In the genomic region with DNA sequence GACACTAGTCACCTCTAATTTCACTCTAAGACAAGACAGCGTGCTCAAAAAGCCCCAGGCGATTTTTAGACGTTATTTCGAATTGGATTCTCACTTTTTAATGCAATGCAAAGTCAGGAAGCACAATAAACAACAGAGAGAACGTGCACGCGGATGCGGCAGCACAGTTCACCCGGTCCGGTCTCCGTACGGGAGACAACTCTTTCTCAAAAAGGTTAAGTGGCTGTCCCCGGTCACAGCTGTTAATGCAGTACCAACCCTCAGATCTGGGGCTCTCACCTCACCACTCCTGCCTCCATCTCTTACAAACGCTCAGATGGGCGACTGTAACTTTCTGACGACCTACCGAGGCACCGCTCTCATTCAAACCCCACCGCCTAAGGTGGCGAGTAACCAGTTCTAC, we compare ENCODE assay signal across 7 cellular contexts. TPM values are rescaled to one million over a fixed set of nuclear protein-coding genes. Genes with fewer than 3 reads are reported as not detected.
A peak's percentile ranks its signal among the peaks of the same experiment; 100 is the strongest.
DNase-seq lines count a peak whose midpoint lies in the region; ATAC-seq lines count a peak whose summit lies in the region.

No MANE protein-coding gene starts in this region.

- H3K4me3 Mint-ChIP-seq in activated T-helper 2 cell treated with anti-CD3 and anti-CD28 coated beads, Interferon-gamma antibody, Interleukin-2, Interleukin-4, amounts not matched to agents 10 μg/mL and 5 μg/mL and 100 μg/mL, durations not matched to agents 14 hours and 24 hours and 36 hours (ENCODE audit: low read depth), result peak overlapping the region; percentile 98

- intact Hi-C loops in activated T-helper 2 cell treated with anti-CD3 and anti-CD28 coated beads, Interferon-gamma antibody, Interleukin-2, Interleukin-4, amounts not matched to agents 10 μg/mL and 5 μg/mL and 100 μg/mL, durations not matched to agents 14 hours and 24 hours and 36 hours (cut with micrococcal nuclease), result loop anchor here (1.0 to 5.0 kb wide), 4 partner anchors 53 to 411 kb away; a partner anchor contains a TSS

- H3K27ac Mint-ChIP-seq in activated T-helper 2 cell treated with anti-CD3 and anti-CD28 coated beads, Interferon-gamma antibody, Interleukin-2, Interleukin-4, amounts not matched to agents 10 μg/mL and 5 μg/mL and 100 μg/mL, durations not matched to agents 14 hours and 24 hours and 36 hours, result peak overlapping the region; percentile 98

- DNase-seq in activated T-helper 2 cell treated with anti-CD3 and anti-CD28 coated beads, Interferon-gamma antibody, Interleukin-2, Interleukin-4, amounts not matched to agents 10 μg/mL and 5 μg/mL and 100 μg/mL, durations not matched to agents 14 hours and 24 hours and 36 hours (ENCODE audit: low spot score), result no peak
- DNase-seq in stimulated activated naive CD8-positive, alpha-beta T cell treated with anti-CD3 and anti-CD28 coated beads, Interleukin-15, Interleukin-2, amounts not matched to agents 100 U/mL and 50 U/mL, for 24 hours, result no peak
- DNase-seq in Ammon's horn (ENCODE audit: low spot score), result no peak
- no peak for DNase-seq in stimulated activated CD4-positive, alpha-beta T cell treated with anti-CD3 and anti-CD28 coated beads, Interleukin-15, amount 100 ng/mL, for 24 hours

- H3K9me3 Mint-ChIP-seq in activated T-helper 2 cell treated with anti-CD3 and anti-CD28 coated beads, Interferon-gamma antibody, Interleukin-2, Interleukin-4, amounts not matched to agents 10 μg/mL and 5 μg/mL and 100 μg/mL, durations not matched to agents 14 hours and 24 hours and 36 hours, result no peaks in the 10 kb centered on the region

- H3K4me3 ChIP-seq in iPS-18c (ENCODE audit: insufficient read depth, low read depth, low read length), result peak overlapping the region; percentile 95

- H3K9me3 ChIP-seq in iPS-18c (ENCODE audit: control insufficient read depth, insufficient read depth, low read length), result no peaks in the 10 kb centered on the region

- peaks cover 30% of the 10 kb centered on the region for H3K4me1 Mint-ChIP-seq in activated T-helper 2 cell treated with anti-CD3 and anti-CD28 coated beads, Interferon-gamma antibody, Interleukin-2, Interleukin-4, amounts not matched to agents 10 μg/mL and 5 μg/mL and 100 μg/mL, durations not matched to agents 14 hours and 24 hours and 36 hours (ENCODE audit: low read depth)

- ATAC-seq in GM18499 (IDR thresholded peaks at IDR 0.05; ENCODE audit: insufficient read depth, unreplicated experiment) (peak; percentile 7), HG03139 (IDR thresholded peaks at IDR 0.05; ENCODE audit: unreplicated experiment) (peak; percentile 3)
- ATAC-seq in stimulated activated naive CD8-positive, alpha-beta T cell treated with anti-CD3 and anti-CD28 coated beads, Interleukin-15, Interleukin-2, amounts not matched to agents 100 U/mL and 50 U/mL, for 24 hours, result peak; percentile 0

- H3K36me3 Mint-ChIP-seq in activated T-helper 2 cell treated with anti-CD3 and anti-CD28 coated beads, Interferon-gamma antibody, Interleukin-2, Interleukin-4, amounts not matched to agents 10 μg/mL and 5 μg/mL and 100 μg/mL, durations not matched to agents 14 hours and 24 hours and 36 hours (ENCODE audit: low read depth), result peaks cover 20% of the 10 kb centered on the region

- no peaks in the 10 kb centered on the region for H3K27me3 Mint-ChIP-seq in activated T-helper 2 cell treated with anti-CD3 and anti-CD28 coated beads, Interferon-gamma antibody, Interleukin-2, Interleukin-4, amounts not matched to agents 10 μg/mL and 5 μg/mL and 100 μg/mL, durations not matched to agents 14 hours and 24 hours and 36 hours (ENCODE audit: low read depth)

RNA-seq across cellular contexts. Expression of a gene that starts 1.2 kb away (rescaled TPM):
- total RNA-seq in activated T-helper 2 cell treated with anti-CD3 and anti-CD28 coated beads, Interferon-gamma antibody, Interleukin-2, Interleukin-4, amounts not matched to agents 10 μg/mL and 5 μg/mL and 100 μg/mL, durations not matched to agents 14 hours and 24 hours and 36 hours, result 253 and 267 TPM in 2 replicates

RNA-seq across cellular contexts. Expression of a gene that starts 53.4 kb away (rescaled TPM):
- total RNA-seq in activated T-helper 2 cell treated with anti-CD3 and anti-CD28 coated beads, Interferon-gamma antibody, Interleukin-2, Interleukin-4, amounts not matched to agents 10 μg/mL and 5 μg/mL and 100 μg/mL, durations not matched to agents 14 hours and 24 hours and 36 hours, result 0.05 and 0.16 TPM in 2 replicates
